1 cellular context compared by ENCODE assay signal in the genomic region with DNA sequence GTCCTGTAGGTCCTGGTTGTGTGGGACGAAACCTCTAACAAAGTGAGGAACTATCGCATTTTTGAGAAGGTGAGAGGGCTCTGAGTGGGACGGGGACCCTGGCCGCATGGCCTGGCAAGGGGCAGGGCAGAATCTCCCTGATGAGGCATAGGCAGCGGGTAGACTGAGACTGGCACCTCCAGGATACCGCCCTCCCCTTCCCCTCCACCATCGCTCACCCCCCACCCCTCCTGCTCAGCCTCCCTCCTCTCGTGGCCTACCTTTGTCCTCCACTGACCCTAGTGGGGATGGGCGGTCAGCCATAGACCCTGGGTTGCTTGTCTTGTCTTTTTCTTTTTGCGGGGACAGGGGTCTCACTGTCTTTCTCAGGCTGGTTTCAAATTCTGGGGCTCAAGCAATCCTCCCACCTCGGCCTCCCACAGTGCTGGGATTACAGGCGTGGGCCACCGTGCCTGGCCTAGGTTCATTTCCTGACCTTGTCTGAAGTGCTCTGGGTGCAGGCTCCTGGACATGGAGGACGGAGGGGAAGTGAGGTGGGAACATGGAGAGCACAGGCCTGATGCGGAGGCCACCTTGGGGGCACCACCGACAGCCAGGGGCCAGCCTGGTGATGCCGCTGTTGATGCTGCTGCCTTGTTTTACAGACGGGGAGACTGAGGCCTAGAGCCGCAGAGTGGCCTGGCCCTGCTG.
TF ChIP-seq lines count a peak whose summit lies in the region.

No MANE protein-coding gene starts in this region.

TF ChIP-seq in HepG2, 621 proteins besides CTCF, POLR2A, EP300 and RAD21:
- no peak for TF ChIP-seq KDM3A (CRISPR knock-in tag; IDR thresholded peaks at IDR 0.05; ENCODE audit: low read depth)
- no peak for TF ChIP-seq NR2F1 (CRISPR knock-in tag; IDR thresholded peaks at IDR 0.05)
- TF ChIP-seq, protein P1, sequence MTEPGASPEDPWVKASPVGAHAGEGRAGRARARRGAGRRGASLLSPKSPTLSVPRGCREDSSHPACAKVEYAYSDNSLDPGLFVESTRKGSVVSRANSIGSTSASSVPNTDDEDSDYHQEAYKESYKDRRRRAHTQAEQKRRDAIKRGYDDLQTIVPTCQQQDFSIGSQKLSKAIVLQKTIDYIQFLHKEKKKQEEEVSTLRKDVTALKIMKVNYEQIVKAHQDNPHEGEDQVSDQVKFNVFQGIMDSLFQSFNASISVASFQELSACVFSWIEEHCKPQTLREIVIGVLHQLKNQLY (CRISPR knock-in tag; IDR thresholded peaks at IDR 0.05): no peak
- TF ChIP-seq, protein P2, sequence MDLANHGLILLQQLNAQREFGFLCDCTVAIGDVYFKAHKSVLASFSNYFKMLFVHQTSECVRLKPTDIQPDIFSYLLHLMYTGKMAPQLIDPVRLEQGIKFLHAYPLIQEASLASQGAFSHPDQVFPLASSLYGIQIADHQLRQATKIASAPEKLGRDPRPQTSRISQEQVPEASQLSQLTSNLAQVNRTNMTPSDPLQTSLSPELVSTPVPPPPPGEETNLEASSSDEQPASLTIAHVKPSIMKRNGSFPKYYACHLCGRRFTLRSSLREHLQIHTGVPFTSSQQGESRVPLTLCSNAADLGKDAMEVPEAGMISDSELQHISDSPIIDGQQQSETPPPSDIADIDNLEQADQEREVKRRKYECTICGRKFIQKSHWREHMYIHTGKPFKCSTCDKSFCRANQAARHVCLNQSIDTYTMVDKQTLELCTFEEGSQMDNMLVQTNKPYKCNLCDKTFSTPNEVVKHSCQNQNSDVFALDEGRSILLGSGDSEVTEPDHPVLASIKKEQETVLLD (CRISPR knock-in tag; IDR thresholded peaks at IDR 0.05; ENCODE audit: low read depth): no peak
- no peak for TF ChIP-seq ZNF747 (CRISPR knock-in tag; IDR thresholded peaks at IDR 0.05; ENCODE audit: borderline replicate concordance)
- no peak for TF ChIP-seq MEIS1 (CRISPR knock-in tag; IDR thresholded peaks at IDR 0.05; ENCODE audit: borderline replicate concordance)
- no peak for TF ChIP-seq ZNF20 (CRISPR knock-in tag; IDR thresholded peaks at IDR 0.05)
- no peak for TF ChIP-seq JDP2 (CRISPR knock-in tag; IDR thresholded peaks at IDR 0.05; ENCODE audit: borderline replicate concordance)
- no peak for TF ChIP-seq ZFP36L1 (CRISPR knock-in tag; IDR thresholded peaks at IDR 0.05)
- TF ChIP-seq ZNF780A (CRISPR knock-in tag; IDR thresholded peaks at IDR 0.05): no peak
TF ChIP-seq in HepG2: peak in this region for 0.
